In genomic region chr2:64888591-64889309, GRCh38 we compare ENCODE assay signal across 10 cellular contexts.
DNase-seq lines count a peak whose midpoint lies in the region; FAIRE-seq and TF ChIP-seq lines count a peak whose summit lies in the region.
"Had no signal": no experiment of that assay in that cellular context is flagged by ENCODE, and none has a peak within 500 bp of the region (broad histone marks: within the 10 kb centered on the region; RNA-seq: fewer than 3 reads in every experiment).

No MANE protein-coding gene starts in this region.

- H3K4me2 ChIP-seq in PC-9, result 0 out of 2 replicates have a peak overlapping the region, but pooled peaks have one; percentile 11

- WGBS in small intestine, 3 donors, result 72 to 77% (median 75%) methylated on average over 11 of the region's 11 CpGs

- H3K79me2 ChIP-seq in PC-9 (ENCODE audit: low read depth), result no peaks in the 10 kb centered on the region

- no peak for TF ChIP-seq POLR2A in erythroblast (IDR thresholded peaks at IDR 0.05; ENCODE audit: low read length)

- H3K4me1 ChIP-seq in PC-9 (replicated peaks; ENCODE audit: insufficient read depth) (peaks cover 8% of the 10 kb centered on the region), small intestine (ENCODE audit: control insufficient read depth in 2 of 2, insufficient read depth in 1 of 2, low read depth in 1 of 2, low read length in 1 of 2) (no peaks in the 10 kb centered on the region)

- H3K27me3 ChIP-seq in PC-9 (ENCODE audit: insufficient read depth, low read depth) (no peaks in the 10 kb centered on the region), small intestine (ENCODE audit: control insufficient read depth in 2 of 2, insufficient read depth in 2 of 2, low read length in 2 of 2) (no peaks in the 10 kb centered on the region)

- H3K9me3 ChIP-seq in PC-9 (ENCODE audit: insufficient read depth, low read depth), result peaks cover 18% of the 10 kb centered on the region
- H3K9me3 ChIP-seq in small intestine (ENCODE audit: control insufficient read depth, low read depth), result no peaks in the 10 kb centered on the region

- BruUV-seq in PC-9 (replicated peaks; lab: Mats Ljungman, UMichigan), result no TSS peak

- H3K36me3 ChIP-seq in PC-9 (ENCODE audit: low read depth) (no peaks in the 10 kb centered on the region), small intestine (ENCODE audit: control insufficient read depth in 2 of 2, insufficient read depth in 2 of 2, low read length in 2 of 2) (no peaks in the 10 kb centered on the region)

- no peaks in the 10 kb centered on the region for H3K9me2 ChIP-seq in PC-9 (ENCODE audit: insufficient read depth)

- no peak for FAIRE-seq in small intestine (lab: Jason Lieb, UNC)

- POLR2A ChIA-PET in PC-9 (lab: Charles Lee; ENCODE audit: unreplicated experiment), result interaction anchor here (0.6 kb wide), 2 partner anchors 406 to 675 kb away, joined by 3 read pairs; no protein-coding TSS in a partner anchor

- H3F3A ChIP-seq in PC-9 (ENCODE audit: insufficient read depth, low read depth), result no peaks in the 10 kb centered on the region

- no peak overlapping the region for H3K27ac ChIP-seq in PC-9
- no peak overlapping the region for H3K27ac ChIP-seq in small intestine (ENCODE audit: low read depth in 1 of 2, low read length in 1 of 2)

- intact Hi-C loops in PC-9 (cut with micrococcal nuclease; ENCODE audit: unreplicated experiment), result loop anchor here (1.0 to 5.0 kb wide), 7 partner anchors 23 to 840 kb away; no protein-coding TSS in a partner anchor

- H4K20me1 ChIP-seq in PC-9 (ENCODE audit: insufficient read depth), result no peaks in the 10 kb centered on the region

- CTCF ChIA-PET in PC-9 (lab: Charles Lee), result interaction anchor here (0.5 to 1.1 kb wide), 5 partner anchors 24 to 558 kb away, joined by 3 to 6 read pairs (median 3); partner anchors contain the start of gene AFTPH

- DNase-seq in NOMO-1 treated with DMSO at 0.1 percent for 48 hours (lab: John Stamatoyannopoulos, UW; ENCODE audit: unreplicated experiment) (peak; percentile 34), NOMO-1 treated with dmso at 0.1 percent for 144 hours (lab: John Stamatoyannopoulos, UW; ENCODE audit: unreplicated experiment) (no peak), PC-9 (peak; percentile 80 to 92), fibroblast of gingiva (ENCODE audit: low read depth) (peak; percentile 26), small intestine (peak; percentile 35), erythroblast (lab: John Stamatoyannopoulos, UW) (no peak), GM20000 (ENCODE audit: low spot score) (no peak), T-helper 1 cell (no peak)
- DNase-seq: activated CD4-positive, alpha-beta T cell treated with anti-CD3 and anti-CD28 coated beads for 4 hours; cortex of kidney had no signal

- no peak overlapping the region for H3K4me3 ChIP-seq in PC-9
- H3K4me3 ChIP-seq in small intestine (ENCODE audit: low read depth in 1 of 2, low read length in 2 of 2), result no peak overlapping the region

- peak; percentile 79 for TF ChIP-seq CTCF in PC-9 (conservative IDR thresholded peaks at IDR 0.05)
- TF ChIP-seq CTCF in GM20000 (IDR thresholded peaks at IDR 0.05; ENCODE audit: extremely low read depth, missing control alignments), result no peak

- H2AFZ ChIP-seq in PC-9, result no peak overlapping the region

Comparison
In these comparisons a context has a peak if more than half of its experiments do, and no peak if none do; other contexts are left out.
1. DNase-seq: peak in NOMO-1 treated with DMSO at 0.1 percent for 48 hours (single experiment), PC-9 (2 of 2), fibroblast of gingiva (single experiment) and small intestine (single experiment); none in NOMO-1 treated with dmso at 0.1 percent for 144 hours (single experiment), erythroblast (0 of 2), GM20000 (single experiment) and T-helper 1 cell (0 of 5).